Comparison of ENCODE assay signal across 8 cellular contexts in the genomic region with DNA sequence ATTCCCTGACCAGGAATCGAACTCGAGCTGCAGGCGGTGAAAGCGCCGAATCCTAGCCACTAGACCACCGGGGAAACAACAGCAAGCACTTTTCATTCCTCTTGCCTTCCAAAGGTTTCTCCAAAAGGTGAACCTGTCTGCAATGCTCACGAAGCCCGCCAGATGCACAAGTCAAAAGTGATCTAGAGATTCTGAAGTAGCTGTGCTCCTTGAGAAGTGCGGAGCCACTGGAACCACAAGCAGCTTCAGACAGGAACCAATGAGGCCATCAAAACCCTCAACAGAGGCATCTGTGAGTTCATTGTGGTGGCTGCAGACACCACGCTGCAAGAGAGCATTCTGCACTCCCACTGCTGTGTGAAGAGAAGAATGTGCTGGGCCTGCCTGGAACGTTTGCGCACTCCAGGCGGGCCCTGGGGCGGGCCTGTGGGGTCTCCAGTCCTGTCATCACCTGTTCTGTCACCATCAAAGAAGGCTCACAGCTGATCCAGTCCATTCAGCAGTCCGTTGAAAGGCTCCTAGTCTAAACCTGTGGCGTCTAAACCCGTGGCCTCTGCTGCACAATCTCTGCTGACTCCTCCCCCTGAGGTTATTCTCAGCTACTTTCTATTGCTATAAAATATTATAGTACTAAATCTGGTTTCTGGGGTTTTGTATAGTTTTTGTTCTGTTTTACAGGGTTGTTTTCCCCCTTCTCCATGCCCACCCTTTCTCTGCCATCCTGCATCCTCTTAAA.
DNase-seq lines count a peak whose midpoint lies in the region; ATAC-seq and TF ChIP-seq lines count a peak whose summit lies in the region.
"Not testable (repeated sequence)": the region's sequence is repeated elsewhere in the genome, so short reads cannot be mapped to it uniquely, and the experiment has no call there.

No MANE protein-coding gene starts in this region.

- not testable (repeated sequence) for H3K27me3 Mint-ChIP-seq in CD4-positive, alpha-beta T cell; activated CD4-positive, alpha-beta memory T cell treated with anti-CD3 and anti-CD28 coated beads, Interleukin-2, amount 10 ng/mL, durations not matched to agents 7 days and 5 days; activated T-cell treated with anti-CD3 and anti-CD28 coated beads, Interleukin-2, amount 50 U/mL, for 24 hours; activated naive CD4-positive, alpha-beta T cell treated with anti-CD3 and anti-CD28 coated beads for 36 hours (ENCODE audit: low read depth); effector memory CD8-positive, alpha-beta T cell

- ATAC-seq in CD4-positive, alpha-beta T cell (ENCODE audit: poor library complexity), result peak; percentile 90
- ATAC-seq in effector memory CD8-positive, alpha-beta T cell (replicated peaks), result peak; percentile 94
- peak; percentile 50 for ATAC-seq in mucosa of descending colon

- H3K4me3 Mint-ChIP-seq in CD4-positive, alpha-beta T cell, result peak overlapping the region; percentile 17
- H3K4me3 Mint-ChIP-seq in activated CD4-positive, alpha-beta memory T cell treated with anti-CD3 and anti-CD28 coated beads, Interleukin-2, amount 10 ng/mL, durations not matched to agents 7 days and 5 days; activated T-cell treated with anti-CD3 and anti-CD28 coated beads, Interleukin-2, amount 50 U/mL, for 24 hours; activated naive CD4-positive, alpha-beta T cell treated with anti-CD3 and anti-CD28 coated beads for 36 hours: not testable (repeated sequence)
- peak overlapping the region in 1 of 2 donors; percentile 29 for H3K4me3 Mint-ChIP-seq in effector memory CD8-positive, alpha-beta T cell

- H3K4me3 ChIP-seq in mucosa of descending colon, result not testable (repeated sequence)

- H3K9me3 ChIP-seq in CD4-positive, alpha-beta T cell (ENCODE audit: control insufficient read depth, low read length); mucosa of descending colon: not testable (repeated sequence)

- POLR2A ChIA-PET in CD4-positive, alpha-beta T cell (lab: Charles Lee); activated CD4-positive, alpha-beta memory T cell treated with anti-CD3 and anti-CD28 coated beads, Interleukin-2, amount 10 ng/mL, durations not matched to agents 7 days and 5 days (lab: Charles Lee): not testable (repeated sequence)

- H3K27me3 ChIP-seq in CD4-positive, alpha-beta T cell (ENCODE audit: control insufficient read depth, insufficient read depth, low read length), result not testable (repeated sequence)

- not testable (repeated sequence) for H3K36me3 Mint-ChIP-seq in CD4-positive, alpha-beta T cell (ENCODE audit: low read depth); activated CD4-positive, alpha-beta memory T cell treated with anti-CD3 and anti-CD28 coated beads, Interleukin-2, amount 10 ng/mL, durations not matched to agents 7 days and 5 days (ENCODE audit: low read depth); activated T-cell treated with anti-CD3 and anti-CD28 coated beads, Interleukin-2, amount 50 U/mL, for 24 hours (ENCODE audit: low read depth); activated naive CD4-positive, alpha-beta T cell treated with anti-CD3 and anti-CD28 coated beads for 36 hours (ENCODE audit: low read depth); effector memory CD8-positive, alpha-beta T cell (ENCODE audit: insufficient read depth)

- not testable (repeated sequence) for H3K36me3 ChIP-seq in mucosa of descending colon (ENCODE audit: low read depth)

- H3K9me3 Mint-ChIP-seq in CD4-positive, alpha-beta T cell; activated CD4-positive, alpha-beta memory T cell treated with anti-CD3 and anti-CD28 coated beads, Interleukin-2, amount 10 ng/mL, durations not matched to agents 7 days and 5 days; activated T-cell treated with anti-CD3 and anti-CD28 coated beads, Interleukin-2, amount 50 U/mL, for 24 hours; activated naive CD4-positive, alpha-beta T cell treated with anti-CD3 and anti-CD28 coated beads for 36 hours; effector memory CD8-positive, alpha-beta T cell: not testable (repeated sequence)

- peaks cover 15% of the 10 kb centered on the region for H3K4me1 Mint-ChIP-seq in CD4-positive, alpha-beta T cell (ENCODE audit: low read depth)
- peaks cover 11% of the 10 kb centered on the region for H3K4me1 Mint-ChIP-seq in activated CD4-positive, alpha-beta memory T cell treated with anti-CD3 and anti-CD28 coated beads, Interleukin-2, amount 10 ng/mL, durations not matched to agents 7 days and 5 days
- peaks cover 12% of the 10 kb centered on the region for H3K4me1 Mint-ChIP-seq in activated T-cell treated with anti-CD3 and anti-CD28 coated beads, Interleukin-2, amount 50 U/mL, for 24 hours (ENCODE audit: low read depth)
- H3K4me1 Mint-ChIP-seq in activated naive CD4-positive, alpha-beta T cell treated with anti-CD3 and anti-CD28 coated beads for 36 hours (ENCODE audit: low read depth), result peaks cover 12% of the 10 kb centered on the region
- H3K4me1 Mint-ChIP-seq in effector memory CD8-positive, alpha-beta T cell (ENCODE audit: low read depth in 2 of 2), result not testable (repeated sequence)

- not testable (repeated sequence) for H3K27ac ChIP-seq in CD4-positive, alpha-beta T cell (ENCODE audit: low read depth, low read length)

- TF ChIP-seq CTCF in CD4-positive, alpha-beta T cell (IDR thresholded peaks at IDR 0.05); mucosa of descending colon (IDR thresholded peaks at IDR 0.05): not testable (repeated sequence)

- H3K4me1 ChIP-seq in mucosa of descending colon (ENCODE audit: low read depth), result not testable (repeated sequence)

- intact Hi-C loops in CD4-positive, alpha-beta T cell (cut with DNase I, micrococcal nuclease); activated naive CD4-positive, alpha-beta T cell treated with anti-CD3 and anti-CD28 coated beads for 36 hours (cut with micrococcal nuclease); mucosa of descending colon (cut with DNase I, micrococcal nuclease): not testable (repeated sequence)

- DNase-seq in CD4-positive, alpha-beta T cell, result peak in 7 of 10 experiments; percentile 1 to 37 (median 17)
- DNase-seq in T-helper 1 cell, result peak in 3 of 5 donors; percentile 3 to 9 (median 8)
- peak; percentile 27 for DNase-seq in activated CD4-positive, alpha-beta memory T cell treated with anti-CD3 and anti-CD28 coated beads, Interleukin-2, amount 10 ng/mL, durations not matched to agents 7 days and 5 days
- DNase-seq in activated T-cell treated with anti-CD3 and anti-CD28 coated beads, Interleukin-2, amount 50 U/mL, for 24 hours, result peak; percentile 39
- DNase-seq in activated naive CD4-positive, alpha-beta T cell treated with anti-CD3 and anti-CD28 coated beads for 36 hours, result peak; percentile 43
- peak in 2 of 3 experiments; percentile 20 to 23 for DNase-seq in effector memory CD8-positive, alpha-beta T cell
- DNase-seq in mucosa of descending colon, result not testable (repeated sequence)
- peak; percentile 0 for DNase-seq in stimulated activated CD8-positive, alpha-beta memory T cell treated with anti-CD3 and anti-CD28 coated beads, Interleukin-7, amount 100 ng/mL, for 24 hours (ENCODE audit: low read depth)

- CTCF ChIA-PET in CD4-positive, alpha-beta T cell (lab: Charles Lee); activated CD4-positive, alpha-beta memory T cell treated with anti-CD3 and anti-CD28 coated beads, Interleukin-2, amount 10 ng/mL, durations not matched to agents 7 days and 5 days (lab: Charles Lee); activated naive CD4-positive, alpha-beta T cell treated with anti-CD3 and anti-CD28 coated beads for 36 hours (lab: Charles Lee): not testable (repeated sequence)

- H3K27ac Mint-ChIP-seq in CD4-positive, alpha-beta T cell; activated CD4-positive, alpha-beta memory T cell treated with anti-CD3 and anti-CD28 coated beads, Interleukin-2, amount 10 ng/mL, durations not matched to agents 7 days and 5 days; activated T-cell treated with anti-CD3 and anti-CD28 coated beads, Interleukin-2, amount 50 U/mL, for 24 hours; activated naive CD4-positive, alpha-beta T cell treated with anti-CD3 and anti-CD28 coated beads for 36 hours; effector memory CD8-positive, alpha-beta T cell: not testable (repeated sequence)
